ENCODE assay signal across 8 cellular contexts in genomic region chr6:27505209-27506027, GRCh38. TPM values are rescaled to one million over a fixed set of nuclear protein-coding genes. Genes with fewer than 3 reads are reported as not detected.
DNase-seq lines count a peak whose midpoint lies in the region; ATAC-seq and TF ChIP-seq lines count a peak whose summit lies in the region.

No MANE protein-coding gene starts in this region.

- 38% methylated on average over 20 of the region's 20 CpGs for WGBS in liver

- TF ChIP-seq RAD21 in liver (IDR thresholded peaks at IDR 0.05): no peak

- no peaks in the 10 kb centered on the region for H3K9me3 ChIP-seq in liver (ENCODE audit: control insufficient read depth in 4 of 4, low read length in 3 of 4)

- peaks cover 0 to 8% (median 0%) of the 10 kb centered on the region in 4 donors for H3K27me3 ChIP-seq in liver (ENCODE audit: control insufficient read depth in 4 of 4, insufficient read depth in 4 of 4, low read length in 3 of 4)

- H3K4me1 ChIP-seq in liver (ENCODE audit: control insufficient read depth in 4 of 4, insufficient read depth in 4 of 4, low read length in 3 of 4): peaks cover 0 to 5% (median under 1%) of the 10 kb centered on the region in 4 donors

- no peak for ATAC-seq in GM21390 (IDR thresholded peaks at IDR 0.05; ENCODE audit: unreplicated experiment)

- H3K27ac ChIP-seq in liver (ENCODE audit: low read depth in 1 of 2, low read length in 2 of 2): no peak overlapping the region

- intact Hi-C loops in posterior vena cava (cut with DNase I): no loop called here

- H3K36me3 ChIP-seq in liver (ENCODE audit: control insufficient read depth in 4 of 4, insufficient read depth in 3 of 4, low read depth in 1 of 4, low read length in 3 of 4): no peaks in the 10 kb centered on the region

- no peak overlapping the region for H3K4me3 ChIP-seq in liver (ENCODE audit: low read depth in 1 of 3, low read length in 3 of 3)

- no peak overlapping the region for H3K9ac ChIP-seq in liver (ENCODE audit: low read depth in 1 of 2, low read length in 2 of 2)

- DNase-seq in AG08395 (ENCODE audit: low spot score): peak; percentile 17
- DNase-seq in HK-2 (ENCODE audit: unreplicated experiment): peak; percentile 74
- DNase-seq in SHP77 treated with DMSO at 0.1 percent for 48 hours (lab: John Stamatoyannopoulos, UW): peak; percentile 31
- peak; percentile 50 for DNase-seq in amniotic epithelial cell (ENCODE audit: low read depth)
- no peak for DNase-seq in posterior vena cava (ENCODE audit: low spot score)
- DNase-seq in NCI-H2107 treated with DMSO at 0.1 percent for 48 hours (lab: John Stamatoyannopoulos, UW; ENCODE audit: unreplicated experiment): no peak

- no peak for TF ChIP-seq CTCF in liver (IDR thresholded peaks at IDR 0.05; ENCODE audit: low read depth, low read length, missing input control)

TF ChIP-seq in liver, 16 proteins besides CTCF, POLR2A, EP300 and RAD21:
- TF ChIP-seq YY1 (IDR thresholded peaks at IDR 0.05) (no peak), ATF3 (IDR thresholded peaks at IDR 0.05) (peak; percentile 68)

RNA-seq across cellular contexts. Expression of gene ZNF184, which starts 32.5 kb away (rescaled TPM):
- total RNA-seq in liver: 1 to 10 TPM; 2.3 to 4.4 TPM
- under 1 TPM; 0.80 to 0.89 TPM for polyA plus RNA-seq in liver
- total RNA-seq in posterior vena cava: 1 to 10 TPM; 6.3 to 6.5 TPM

Comparison
In these comparisons a context has a peak if more than half of its experiments do, and no peak if none do; other contexts are left out.
1. DNase-seq: peak in AG08395 (single experiment), HK-2 (single experiment), SHP77 treated with DMSO at 0.1 percent for 48 hours (single experiment) and amniotic epithelial cell (single experiment); none in posterior vena cava (single experiment) and NCI-H2107 treated with DMSO at 0.1 percent for 48 hours (single experiment).